1 cellular context compared by ENCODE assay signal in the genomic region with DNA sequence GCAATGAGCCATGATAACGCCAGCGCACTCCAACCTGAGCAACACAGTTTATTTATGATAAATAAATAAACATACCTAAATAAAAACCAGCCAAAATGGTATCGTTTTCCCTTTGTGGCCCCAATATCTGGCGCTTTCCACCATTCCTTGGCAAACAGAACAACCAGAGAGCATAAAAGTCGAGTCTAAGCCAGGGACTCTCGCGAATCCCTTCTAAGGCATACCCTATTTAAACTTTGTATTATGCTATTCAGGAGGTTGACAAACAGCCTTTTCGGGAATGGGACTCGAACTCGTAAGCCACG.
TF ChIP-seq lines count a peak whose summit lies in the region.

No MANE protein-coding gene starts in this region.

TF ChIP-seq in K562, 482 proteins besides CTCF, POLR2A, EP300 and RAD21 (continued from another document and continues in another):
- TF ChIP-seq, protein P1, sequence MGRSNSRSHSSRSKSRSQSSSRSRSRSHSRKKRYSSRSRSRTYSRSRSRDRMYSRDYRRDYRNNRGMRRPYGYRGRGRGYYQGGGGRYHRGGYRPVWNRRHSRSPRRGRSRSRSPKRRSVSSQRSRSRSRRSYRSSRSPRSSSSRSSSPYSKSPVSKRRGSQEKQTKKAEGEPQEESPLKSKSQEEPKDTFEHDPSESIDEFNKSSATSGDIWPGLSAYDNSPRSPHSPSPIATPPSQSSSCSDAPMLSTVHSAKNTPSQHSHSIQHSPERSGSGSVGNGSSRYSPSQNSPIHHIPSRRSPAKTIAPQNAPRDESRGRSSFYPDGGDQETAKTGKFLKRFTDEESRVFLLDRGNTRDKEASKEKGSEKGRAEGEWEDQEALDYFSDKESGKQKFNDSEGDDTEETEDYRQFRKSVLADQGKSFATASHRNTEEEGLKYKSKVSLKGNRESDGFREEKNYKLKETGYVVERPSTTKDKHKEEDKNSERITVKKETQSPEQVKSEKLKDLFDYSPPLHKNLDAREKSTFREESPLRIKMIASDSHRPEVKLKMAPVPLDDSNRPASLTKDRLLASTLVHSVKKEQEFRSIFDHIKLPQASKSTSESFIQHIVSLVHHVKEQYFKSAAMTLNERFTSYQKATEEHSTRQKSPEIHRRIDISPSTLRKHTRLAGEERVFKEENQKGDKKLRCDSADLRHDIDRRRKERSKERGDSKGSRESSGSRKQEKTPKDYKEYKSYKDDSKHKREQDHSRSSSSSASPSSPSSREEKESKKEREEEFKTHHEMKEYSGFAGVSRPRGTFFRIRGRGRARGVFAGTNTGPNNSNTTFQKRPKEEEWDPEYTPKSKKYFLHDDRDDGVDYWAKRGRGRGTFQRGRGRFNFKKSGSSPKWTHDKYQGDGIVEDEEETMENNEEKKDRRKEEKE (IDR thresholded peaks at IDR 0.05; ENCODE audit: borderline replicate concordance in 1 of 2, control insufficient read depth in 1 of 2, low read depth in 2 of 2, low read length in 1 of 2) = no peak
- TF ChIP-seq NR3C1 (CRISPR knock-in tag; IDR thresholded peaks at IDR 0.05) = no peak
- no peak for TF ChIP-seq MAFG (tag; conservative IDR thresholded peaks at IDR 0.05)
- no peak for TF ChIP-seq ZNF134 (CRISPR knock-in tag; conservative IDR thresholded peaks at IDR 0.05)
- TF ChIP-seq RFX1 (IDR thresholded peaks at IDR 0.05) = no peak
- no peak for TF ChIP-seq PTTG1 (tag; IDR thresholded peaks at IDR 0.05; ENCODE audit: low read depth)
- TF ChIP-seq, protein P2, sequence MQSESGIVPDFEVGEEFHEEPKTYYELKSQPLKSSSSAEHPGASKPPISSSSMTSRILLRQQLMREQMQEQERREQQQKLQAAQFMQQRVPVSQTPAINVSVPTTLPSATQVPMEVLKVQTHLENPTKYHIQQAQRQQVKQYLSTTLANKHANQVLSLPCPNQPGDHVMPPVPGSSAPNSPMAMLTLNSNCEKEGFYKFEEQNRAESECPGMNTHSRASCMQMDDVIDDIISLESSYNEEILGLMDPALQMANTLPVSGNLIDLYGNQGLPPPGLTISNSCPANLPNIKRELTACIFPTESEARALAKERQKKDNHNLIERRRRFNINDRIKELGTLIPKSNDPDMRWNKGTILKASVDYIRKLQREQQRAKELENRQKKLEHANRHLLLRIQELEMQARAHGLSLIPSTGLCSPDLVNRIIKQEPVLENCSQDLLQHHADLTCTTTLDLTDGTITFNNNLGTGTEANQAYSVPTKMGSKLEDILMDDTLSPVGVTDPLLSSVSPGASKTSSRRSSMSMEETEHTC (IDR thresholded peaks at IDR 0.05) = no peak
- TF ChIP-seq, protein P3, sequence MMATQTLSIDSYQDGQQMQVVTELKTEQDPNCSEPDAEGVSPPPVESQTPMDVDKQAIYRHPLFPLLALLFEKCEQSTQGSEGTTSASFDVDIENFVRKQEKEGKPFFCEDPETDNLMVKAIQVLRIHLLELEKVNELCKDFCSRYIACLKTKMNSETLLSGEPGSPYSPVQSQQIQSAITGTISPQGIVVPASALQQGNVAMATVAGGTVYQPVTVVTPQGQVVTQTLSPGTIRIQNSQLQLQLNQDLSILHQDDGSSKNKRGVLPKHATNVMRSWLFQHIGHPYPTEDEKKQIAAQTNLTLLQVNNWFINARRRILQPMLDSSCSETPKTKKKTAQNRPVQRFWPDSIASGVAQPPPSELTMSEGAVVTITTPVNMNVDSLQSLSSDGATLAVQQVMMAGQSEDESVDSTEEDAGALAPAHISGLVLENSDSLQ (IDR thresholded peaks at IDR 0.05) = no peak
- TF ChIP-seq JUND (IDR thresholded peaks at IDR 0.05; ENCODE audit: borderline replicate concordance, low read depth, low read length) = no peak
- TF ChIP-seq JUND (tag; IDR thresholded peaks at IDR 0.05; ENCODE audit: borderline replicate concordance, low read depth, low read length) = no peak
- TF ChIP-seq, protein P4, sequence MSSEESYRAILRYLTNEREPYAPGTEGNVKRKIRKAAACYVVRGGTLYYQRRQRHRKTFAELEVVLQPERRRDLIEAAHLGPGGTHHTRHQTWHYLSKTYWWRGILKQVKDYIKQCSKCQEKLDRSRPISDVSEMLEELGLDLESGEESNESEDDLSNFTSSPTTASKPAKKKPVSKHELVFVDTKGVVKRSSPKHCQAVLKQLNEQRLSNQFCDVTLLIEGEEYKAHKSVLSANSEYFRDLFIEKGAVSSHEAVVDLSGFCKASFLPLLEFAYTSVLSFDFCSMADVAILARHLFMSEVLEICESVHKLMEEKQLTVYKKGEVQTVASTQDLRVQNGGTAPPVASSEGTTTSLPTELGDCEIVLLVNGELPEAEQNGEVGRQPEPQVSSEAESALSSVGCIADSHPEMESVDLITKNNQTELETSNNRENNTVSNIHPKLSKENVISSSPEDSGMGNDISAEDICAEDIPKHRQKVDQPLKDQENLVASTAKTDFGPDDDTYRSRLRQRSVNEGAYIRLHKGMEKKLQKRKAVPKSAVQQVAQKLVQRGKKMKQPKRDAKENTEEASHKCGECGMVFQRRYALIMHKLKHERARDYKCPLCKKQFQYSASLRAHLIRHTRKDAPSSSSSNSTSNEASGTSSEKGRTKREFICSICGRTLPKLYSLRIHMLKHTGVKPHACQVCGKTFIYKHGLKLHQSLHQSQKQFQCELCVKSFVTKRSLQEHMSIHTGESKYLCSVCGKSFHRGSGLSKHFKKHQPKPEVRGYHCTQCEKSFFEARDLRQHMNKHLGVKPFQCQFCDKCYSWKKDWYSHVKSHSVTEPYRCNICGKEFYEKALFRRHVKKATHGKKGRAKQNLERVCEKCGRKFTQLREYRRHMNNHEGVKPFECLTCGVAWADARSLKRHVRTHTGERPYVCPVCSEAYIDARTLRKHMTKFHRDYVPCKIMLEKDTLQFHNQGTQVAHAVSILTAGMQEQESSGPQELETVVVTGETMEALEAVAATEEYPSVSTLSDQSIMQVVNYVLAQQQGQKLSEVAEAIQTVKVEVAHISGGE (CRISPR knock-in tag; IDR thresholded peaks at IDR 0.05) = no peak
- no peak for TF ChIP-seq ZNF695 (CRISPR knock-in tag; IDR thresholded peaks at IDR 0.05)
- TF ChIP-seq, protein P5, sequence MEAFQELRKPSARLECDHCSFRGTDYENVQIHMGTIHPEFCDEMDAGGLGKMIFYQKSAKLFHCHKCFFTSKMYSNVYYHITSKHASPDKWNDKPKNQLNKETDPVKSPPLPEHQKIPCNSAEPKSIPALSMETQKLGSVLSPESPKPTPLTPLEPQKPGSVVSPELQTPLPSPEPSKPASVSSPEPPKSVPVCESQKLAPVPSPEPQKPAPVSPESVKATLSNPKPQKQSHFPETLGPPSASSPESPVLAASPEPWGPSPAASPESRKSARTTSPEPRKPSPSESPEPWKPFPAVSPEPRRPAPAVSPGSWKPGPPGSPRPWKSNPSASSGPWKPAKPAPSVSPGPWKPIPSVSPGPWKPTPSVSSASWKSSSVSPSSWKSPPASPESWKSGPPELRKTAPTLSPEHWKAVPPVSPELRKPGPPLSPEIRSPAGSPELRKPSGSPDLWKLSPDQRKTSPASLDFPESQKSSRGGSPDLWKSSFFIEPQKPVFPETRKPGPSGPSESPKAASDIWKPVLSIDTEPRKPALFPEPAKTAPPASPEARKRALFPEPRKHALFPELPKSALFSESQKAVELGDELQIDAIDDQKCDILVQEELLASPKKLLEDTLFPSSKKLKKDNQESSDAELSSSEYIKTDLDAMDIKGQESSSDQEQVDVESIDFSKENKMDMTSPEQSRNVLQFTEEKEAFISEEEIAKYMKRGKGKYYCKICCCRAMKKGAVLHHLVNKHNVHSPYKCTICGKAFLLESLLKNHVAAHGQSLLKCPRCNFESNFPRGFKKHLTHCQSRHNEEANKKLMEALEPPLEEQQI (IDR thresholded peaks at IDR 0.05) = peak; percentile 48; the same call in 1 of the 2 replicates
- TF ChIP-seq, protein P6, sequence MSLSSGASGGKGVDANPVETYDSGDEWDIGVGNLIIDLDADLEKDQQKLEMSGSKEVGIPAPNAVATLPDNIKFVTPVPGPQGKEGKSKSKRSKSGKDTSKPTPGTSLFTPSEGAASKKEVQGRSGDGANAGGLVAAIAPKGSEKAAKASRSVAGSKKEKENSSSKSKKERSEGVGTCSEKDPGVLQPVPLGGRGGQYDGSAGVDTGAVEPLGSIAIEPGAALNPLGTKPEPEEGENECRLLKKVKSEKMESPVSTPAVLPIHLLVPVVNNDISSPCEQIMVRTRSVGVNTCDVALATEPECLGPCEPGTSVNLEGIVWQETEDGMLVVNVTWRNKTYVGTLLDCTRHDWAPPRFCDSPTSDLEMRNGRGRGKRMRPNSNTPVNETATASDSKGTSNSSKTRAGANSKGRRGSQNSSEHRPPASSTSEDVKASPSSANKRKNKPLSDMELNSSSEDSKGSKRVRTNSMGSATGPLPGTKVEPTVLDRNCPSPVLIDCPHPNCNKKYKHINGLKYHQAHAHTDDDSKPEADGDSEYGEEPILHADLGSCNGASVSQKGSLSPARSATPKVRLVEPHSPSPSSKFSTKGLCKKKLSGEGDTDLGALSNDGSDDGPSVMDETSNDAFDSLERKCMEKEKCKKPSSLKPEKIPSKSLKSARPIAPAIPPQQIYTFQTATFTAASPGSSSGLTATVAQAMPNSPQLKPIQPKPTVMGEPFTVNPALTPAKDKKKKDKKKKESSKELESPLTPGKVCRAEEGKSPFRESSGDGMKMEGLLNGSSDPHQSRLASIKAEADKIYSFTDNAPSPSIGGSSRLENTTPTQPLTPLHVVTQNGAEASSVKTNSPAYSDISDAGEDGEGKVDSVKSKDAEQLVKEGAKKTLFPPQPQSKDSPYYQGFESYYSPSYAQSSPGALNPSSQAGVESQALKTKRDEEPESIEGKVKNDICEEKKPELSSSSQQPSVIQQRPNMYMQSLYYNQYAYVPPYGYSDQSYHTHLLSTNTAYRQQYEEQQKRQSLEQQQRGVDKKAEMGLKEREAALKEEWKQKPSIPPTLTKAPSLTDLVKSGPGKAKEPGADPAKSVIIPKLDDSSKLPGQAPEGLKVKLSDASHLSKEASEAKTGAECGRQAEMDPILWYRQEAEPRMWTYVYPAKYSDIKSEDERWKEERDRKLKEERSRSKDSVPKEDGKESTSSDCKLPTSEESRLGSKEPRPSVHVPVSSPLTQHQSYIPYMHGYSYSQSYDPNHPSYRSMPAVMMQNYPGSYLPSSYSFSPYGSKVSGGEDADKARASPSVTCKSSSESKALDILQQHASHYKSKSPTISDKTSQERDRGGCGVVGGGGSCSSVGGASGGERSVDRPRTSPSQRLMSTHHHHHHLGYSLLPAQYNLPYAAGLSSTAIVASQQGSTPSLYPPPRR (CRISPR knock-in tag; IDR thresholded peaks at IDR 0.05; ENCODE audit: borderline replicate concordance) = 0 out of 2 replicates have a peak, but pooled peaks have one; percentile 32
- TF ChIP-seq MYC (IDR thresholded peaks at IDR 0.05; ENCODE audit: low read depth, low read length) = no peak
- no peak for TF ChIP-seq MYC (CRISPR knock-in tag; IDR thresholded peaks at IDR 0.05; ENCODE audit: borderline replicate concordance, low read depth)
- peak; percentile 69; the same call in 1 of the 2 replicates for TF ChIP-seq ZNF263 (CRISPR knock-in tag; IDR thresholded peaks at IDR 0.05; ENCODE audit: borderline replicate concordance)
- TF ChIP-seq POLR3A (IDR thresholded peaks at IDR 0.05; ENCODE audit: borderline replicate concordance, extremely low read depth, insufficient read depth, insufficient read length) = no peak
- TF ChIP-seq KLF16 (IDR thresholded peaks at IDR 0.05) = no peak
- TF ChIP-seq SPI1 (IDR thresholded peaks at IDR 0.05; ENCODE audit: borderline replicate concordance, low read depth, low read length) = 0 out of 2 replicates have a peak, but pooled peaks have one; percentile 21
- no peak for TF ChIP-seq BRCA1 (IDR thresholded peaks at IDR 0.05)
- no peak for TF ChIP-seq BRCA1 (CRISPR knock-in tag; IDR thresholded peaks at IDR 0.05)
- TF ChIP-seq, protein P7, sequence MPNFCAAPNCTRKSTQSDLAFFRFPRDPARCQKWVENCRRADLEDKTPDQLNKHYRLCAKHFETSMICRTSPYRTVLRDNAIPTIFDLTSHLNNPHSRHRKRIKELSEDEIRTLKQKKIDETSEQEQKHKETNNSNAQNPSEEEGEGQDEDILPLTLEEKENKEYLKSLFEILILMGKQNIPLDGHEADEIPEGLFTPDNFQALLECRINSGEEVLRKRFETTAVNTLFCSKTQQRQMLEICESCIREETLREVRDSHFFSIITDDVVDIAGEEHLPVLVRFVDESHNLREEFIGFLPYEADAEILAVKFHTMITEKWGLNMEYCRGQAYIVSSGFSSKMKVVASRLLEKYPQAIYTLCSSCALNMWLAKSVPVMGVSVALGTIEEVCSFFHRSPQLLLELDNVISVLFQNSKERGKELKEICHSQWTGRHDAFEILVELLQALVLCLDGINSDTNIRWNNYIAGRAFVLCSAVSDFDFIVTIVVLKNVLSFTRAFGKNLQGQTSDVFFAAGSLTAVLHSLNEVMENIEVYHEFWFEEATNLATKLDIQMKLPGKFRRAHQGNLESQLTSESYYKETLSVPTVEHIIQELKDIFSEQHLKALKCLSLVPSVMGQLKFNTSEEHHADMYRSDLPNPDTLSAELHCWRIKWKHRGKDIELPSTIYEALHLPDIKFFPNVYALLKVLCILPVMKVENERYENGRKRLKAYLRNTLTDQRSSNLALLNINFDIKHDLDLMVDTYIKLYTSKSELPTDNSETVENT (CRISPR knock-in tag; IDR thresholded peaks at IDR 0.05) = no peak
- TF ChIP-seq MTA3 (IDR thresholded peaks at IDR 0.05; ENCODE audit: borderline replicate concordance) = 0 out of 2 replicates have a peak, but pooled peaks have one; percentile 10
- TF ChIP-seq KLF10 (CRISPR knock-in tag; IDR thresholded peaks at IDR 0.05) = no peak
- TF ChIP-seq RBM22 (IDR thresholded peaks at IDR 0.05; ENCODE audit: low read depth, low read length, poor library complexity, severe bottlenecking) = no peak
- no peak for TF ChIP-seq ZNF431 (CRISPR knock-in tag; IDR thresholded peaks at IDR 0.05)
- peak; percentile 3; the same call in 1 of the 2 replicates for TF ChIP-seq BCOR (IDR thresholded peaks at IDR 0.05)
- TF ChIP-seq, protein P8, sequence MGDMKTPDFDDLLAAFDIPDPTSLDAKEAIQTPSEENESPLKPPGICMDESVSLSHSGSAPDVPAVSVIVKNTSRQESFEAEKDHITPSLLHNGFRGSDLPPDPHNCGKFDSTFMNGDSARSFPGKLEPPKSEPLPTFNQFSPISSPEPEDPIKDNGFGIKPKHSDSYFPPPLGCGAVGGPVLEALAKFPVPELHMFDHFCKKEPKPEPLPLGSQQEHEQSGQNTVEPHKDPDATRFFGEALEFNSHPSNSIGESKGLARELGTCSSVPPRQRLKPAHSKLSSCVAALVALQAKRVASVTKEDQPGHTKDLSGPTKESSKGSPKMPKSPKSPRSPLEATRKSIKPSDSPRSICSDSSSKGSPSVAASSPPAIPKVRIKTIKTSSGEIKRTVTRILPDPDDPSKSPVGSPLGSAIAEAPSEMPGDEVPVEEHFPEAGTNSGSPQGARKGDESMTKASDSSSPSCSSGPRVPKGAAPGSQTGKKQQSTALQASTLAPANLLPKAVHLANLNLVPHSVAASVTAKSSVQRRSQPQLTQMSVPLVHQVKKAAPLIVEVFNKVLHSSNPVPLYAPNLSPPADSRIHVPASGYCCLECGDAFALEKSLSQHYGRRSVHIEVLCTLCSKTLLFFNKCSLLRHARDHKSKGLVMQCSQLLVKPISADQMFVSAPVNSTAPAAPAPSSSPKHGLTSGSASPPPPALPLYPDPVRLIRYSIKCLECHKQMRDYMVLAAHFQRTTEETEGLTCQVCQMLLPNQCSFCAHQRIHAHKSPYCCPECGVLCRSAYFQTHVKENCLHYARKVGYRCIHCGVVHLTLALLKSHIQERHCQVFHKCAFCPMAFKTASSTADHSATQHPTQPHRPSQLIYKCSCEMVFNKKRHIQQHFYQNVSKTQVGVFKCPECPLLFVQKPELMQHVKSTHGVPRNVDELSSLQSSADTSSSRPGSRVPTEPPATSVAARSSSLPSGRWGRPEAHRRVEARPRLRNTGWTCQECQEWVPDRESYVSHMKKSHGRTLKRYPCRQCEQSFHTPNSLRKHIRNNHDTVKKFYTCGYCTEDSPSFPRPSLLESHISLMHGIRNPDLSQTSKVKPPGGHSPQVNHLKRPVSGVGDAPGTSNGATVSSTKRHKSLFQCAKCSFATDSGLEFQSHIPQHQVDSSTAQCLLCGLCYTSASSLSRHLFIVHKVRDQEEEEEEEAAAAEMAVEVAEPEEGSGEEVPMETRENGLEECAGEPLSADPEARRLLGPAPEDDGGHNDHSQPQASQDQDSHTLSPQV (IDR thresholded peaks at IDR 0.05) = peak; percentile 56; the same call in 1 of the 2 replicates
